20 cellular contexts compared by ENCODE assay signal in genomic region chrX:8967471-8967870, GRCh38.
"Had no signal": no experiment of that assay in that cellular context is flagged by ENCODE, and none has a peak within 500 bp of the region (broad histone marks: within the 10 kb centered on the region; RNA-seq: fewer than 3 reads in every experiment).

No MANE protein-coding gene starts in this region.

- H3K36me3 ChIP-seq: brain microvascular endothelial cell had no signal

- H3K27me3 ChIP-seq: brain microvascular endothelial cell had no signal

- H3K27ac ChIP-seq: brain microvascular endothelial cell had no signal

- DNase-seq: activated CD4-positive, alpha-beta T cell treated with anti-CD3 and anti-CD28 coated beads for 36 hours; activated CD4-positive, alpha-beta T cell treated with anti-CD3 and anti-CD28 coated beads, Interleukin-2, amount 10 ng/mL, durations not matched to agents 24 days and 14 days; activated CD4-positive, alpha-beta T cell treated with anti-CD3 and anti-CD28 coated beads, Interleukin-2, amount 50 U/mL, for 48 hours; activated CD4-positive, CD25-positive, alpha-beta regulatory T cell; activated CD4-positive, CD25-positive, alpha-beta regulatory T cell treated with anti-CD3 and anti-CD28 coated beads, Interleukin-2, amount 50 U/mL, for 72 hours; activated CD8-positive, alpha-beta memory T cell treated with anti-CD3 and anti-CD28 coated beads for 24 hours; activated CD8-positive, alpha-beta T cell treated with anti-CD3 and anti-CD28 coated beads for 36 hours; activated effector memory CD4-positive, alpha-beta T cell treated with Interleukin-2 at 50 U/mL for 16 hours; activated gamma-delta T cell treated with Interleukin-2 at 50 U/mL for 16 hours; activated naive CD4-positive, alpha-beta T cell treated with anti-CD3 and anti-CD28 coated beads, Interleukin-2, amount 50 U/mL, for 16 hours; activated naive CD4-positive, alpha-beta T cell treated with Interleukin-2 at 50 U/mL for 16 hours; activated T-cell treated with anti-CD3 and anti-CD28 coated beads, Interleukin-2, amount 50 U/mL, for 4 hours; amniotic stem cell; anterior cingulate cortex; brain microvascular endothelial cell; caudate nucleus; effector CD8-positive, alpha-beta T cell; foreskin fibroblast; head of caudate nucleus; T-helper 2 cell had no signal
